ENCODE assay signal across 18 cellular contexts in genomic region chr9:106936680-106937079, GRCh38.
DNase-seq lines count a peak whose midpoint lies in the region; ATAC-seq and TF ChIP-seq lines count a peak whose summit lies in the region.
"Had no signal": no experiment of that assay in that cellular context is flagged by ENCODE, and none has a peak within 500 bp of the region (broad histone marks: within the 10 kb centered on the region; RNA-seq: fewer than 3 reads in every experiment).

No MANE protein-coding gene starts in this region.

- H3K9ac ChIP-seq in mesendoderm (ENCODE audit: low read length): no peak overlapping the region

- POLR2A ChIA-PET in HEK293 (lab: Yijun Ruan, JAX): no interaction called here

- H3K9me3 ChIP-seq in HEK293 (ENCODE audit: control insufficient read depth, insufficient read depth, low read depth, low read length): no peaks in the 10 kb centered on the region
- H3K9me3 ChIP-seq: BE2C, SJCRH30 had no signal

- no peaks in the 10 kb centered on the region for H3K79me2 ChIP-seq in mesendoderm (ENCODE audit: control insufficient read depth, insufficient read depth, low read length)

- H3K4me3 ChIP-seq in HEK293 (ENCODE audit: low read depth, low read length) (no peak overlapping the region), mesendoderm (ENCODE audit: low read length) (no peak overlapping the region)
- H3K4me3 ChIP-seq: SJCRH30 had no signal

- ATAC-seq in left ventricle myocardium superior: peak; percentile 97
- ATAC-seq: T-cell had no signal

- no CpG with 5 or more reads among the region's 3 CpGs for WGBS in mesendoderm (ENCODE audit: extremely low coverage, insufficient coverage, low lambda C conversion rate)

- H3K36me3 ChIP-seq in HEK293 (ENCODE audit: control insufficient read depth in 2 of 2, insufficient read depth in 1 of 2, low read length in 2 of 2) (peaks cover 4 to 66% of the 10 kb centered on the region in 2 experiments; a peak in 2 of 3 replicates), mesendoderm (ENCODE audit: control insufficient read depth, insufficient read depth, low read length) (peaks cover 1% of the 10 kb centered on the region)

- no peak overlapping the region for H2BK120ac ChIP-seq in mesendoderm (ENCODE audit: low read depth, low read length)

- no peak overlapping the region for H4K8ac ChIP-seq in mesendoderm (ENCODE audit: low read depth, low read length)

- H2BK5ac ChIP-seq in mesendoderm (ENCODE audit: low read length): no peak overlapping the region

- CTCF ChIA-PET in HEK293 (lab: Yijun Ruan, JAX): interaction anchor here (0.7 kb wide), 1 partner anchor 529 kb away, joined by 4 read pairs; no protein-coding TSS in a partner anchor

- no peak overlapping the region for H2BK15ac ChIP-seq in mesendoderm (replicated peaks; ENCODE audit: low read depth)

- no peak for TF ChIP-seq CTCF in HEK293 (tag by site-specific recombination; IDR thresholded peaks at IDR 0.05)

- no peak overlapping the region for H2AK5ac ChIP-seq in mesendoderm (ENCODE audit: low read length)

- intact Hi-C loops in left ventricle myocardium superior (cut with micrococcal nuclease): no loop called here

- H3K4me2 ChIP-seq in mesendoderm (ENCODE audit: low read length): no peak overlapping the region

- no peak overlapping the region for H3K56ac ChIP-seq in mesendoderm (ENCODE audit: low read length)

- DNase-seq in NCI-H2029 (lab: John Stamatoyannopoulos, UW): peak; percentile 29
- DNase-seq in cerebellar cortex (ENCODE audit: low spot score): peak; percentile 57
- no peak for DNase-seq in left ventricle myocardium superior
- no peak for DNase-seq in mesendoderm
- DNase-seq in T-helper 1 cell: no peak
- DNase-seq in NCI-H2171 (lab: John Stamatoyannopoulos, UW): no peak
- DNase-seq: BE2C; EL; H7; HFFc6; KBM-7; NCI-H1417 treated with DMSO at 0.1 percent for 48 hours; NCI-H187; NK-92 treated with Interleukin-12 subunit alpha and Interleukin-12 subunit beta, amount 100 ng/mL, for 24 hours; SJCRH30; T-cell had no signal

- H3K27me3 ChIP-seq in mesendoderm (ENCODE audit: insufficient read depth, low read length, poor library complexity): no peaks in the 10 kb centered on the region
- H3K27me3 ChIP-seq: BE2C, SJCRH30 had no signal

- H3K4ac ChIP-seq in mesendoderm (ENCODE audit: low read depth, low read length): no peak overlapping the region

- no peak overlapping the region for H3K27ac ChIP-seq in HEK293 (ENCODE audit: extremely low read depth, low read depth, low read length)
- no peak overlapping the region for H3K27ac ChIP-seq in mesendoderm (ENCODE audit: low read depth, low read length)
- H3K27ac ChIP-seq: RWPE1, SJCRH30 had no signal

- H3K4me1 ChIP-seq in HEK293 (ENCODE audit: control insufficient read depth, insufficient read depth, low read length) (no peaks in the 10 kb centered on the region), mesendoderm (ENCODE audit: control insufficient read depth, low read depth, low read length) (no peaks in the 10 kb centered on the region)
- H3K4me1 ChIP-seq: BE2C, SJCRH30 had no signal

- H4K5ac ChIP-seq in mesendoderm (ENCODE audit: low read length): no peak overlapping the region

- no peaks in the 10 kb centered on the region for H3K79me1 ChIP-seq in mesendoderm (ENCODE audit: low read length)

- no peak overlapping the region for H3K18ac ChIP-seq in mesendoderm (ENCODE audit: low read length)

- H3K23ac ChIP-seq in mesendoderm (ENCODE audit: low read length): no peak overlapping the region

TF ChIP-seq in HEK293, 187 proteins besides CTCF, POLR2A, EP300 and RAD21:
- no peak for TF ChIP-seq ZNF175 (tag by site-specific recombination; IDR thresholded peaks at IDR 0.05)
- 0 out of 2 replicates have a peak, but pooled peaks have one; percentile 28 for TF ChIP-seq FEZF1 (tag by site-specific recombination; IDR thresholded peaks at IDR 0.05)
TF ChIP-seq in HEK293: peak in this region for 1.

Comparison
In these comparisons a context has a peak if more than half of its experiments do, and no peak if none do; other contexts are left out.
1. DNase-seq: peak in NCI-H2029 (single experiment) and cerebellar cortex (single experiment); none in left ventricle myocardium superior (single experiment), mesendoderm (single experiment), T-helper 1 cell (0 of 5) and NCI-H2171 (single experiment).